In the genomic region with DNA sequence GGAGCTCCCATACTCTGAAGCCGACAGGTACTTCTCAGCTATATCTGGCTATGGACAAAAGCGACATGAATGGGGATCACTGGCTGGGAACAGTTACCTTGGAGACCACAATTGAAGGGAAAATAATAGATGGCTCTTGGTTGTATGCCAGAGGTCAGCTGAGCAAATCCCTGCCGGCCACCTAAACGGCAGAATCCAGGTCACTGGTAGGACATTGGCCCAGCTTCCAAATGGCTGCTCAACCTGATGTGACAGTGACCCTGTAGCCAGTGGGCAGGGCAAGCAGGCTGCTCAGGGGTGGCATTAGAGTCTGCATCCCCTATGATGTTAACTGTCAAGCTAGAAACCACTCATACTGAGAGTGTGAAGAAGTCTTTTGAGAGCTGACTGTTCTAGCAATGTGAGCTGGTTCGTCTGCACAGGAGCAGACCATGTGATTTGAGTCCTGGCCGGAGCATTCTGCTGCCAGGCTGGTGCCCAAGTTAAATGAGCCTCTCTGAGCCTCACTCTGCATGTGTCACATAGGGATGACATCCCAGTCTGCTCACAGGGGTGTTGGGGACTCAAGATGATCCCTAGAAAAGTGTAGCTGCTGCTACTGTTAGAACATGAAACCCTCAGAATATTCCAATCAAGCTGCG, we compare ENCODE assay signal across 18 cellular contexts.
A peak's percentile ranks its signal among the peaks of the same experiment; 100 is the strongest.
DNase-seq lines count a peak whose midpoint lies in the region; ATAC-seq and TF ChIP-seq lines count a peak whose summit lies in the region.
"Had no signal": no experiment of that assay in that cellular context is flagged by ENCODE, and none has a peak within 500 bp of the region (broad histone marks: within the 10 kb centered on the region; RNA-seq: fewer than 3 reads in every experiment).

No MANE protein-coding gene starts in this region.

- peaks cover 8 to 12% (median 8%) of the 10 kb centered on the region in 3 donors for H3K27me3 Mint-ChIP-seq in CD14-positive monocyte (ENCODE audit: low read depth in 3 of 3)
- H3K27me3 Mint-ChIP-seq: activated B cell treated with CpG ODN at 0.5 μM for 24 hours had no signal

- peaks cover 0 to 2% (median 0%) of the 10 kb centered on the region in 7 donors for H3K9me3 Mint-ChIP-seq in CD14-positive monocyte
- H3K9me3 Mint-ChIP-seq: activated B cell treated with CpG ODN at 0.5 μM for 24 hours; T-helper 1 cell treated with Interleukin-12 subunit alpha and Interleukin-12 subunit beta and Interleukin-4 antibody, amounts not matched to agents 30 μg/mL and 1 μg/mL, for 36 hours had no signal

- intact Hi-C loops in CD14-positive monocyte (cut with micrococcal nuclease), result no loop called here

- peak; percentile 48 for ATAC-seq in GM18867 (IDR thresholded peaks at IDR 0.05; ENCODE audit: unreplicated experiment)
- ATAC-seq: esophagus mucosa had no signal

- no peak for TF ChIP-seq CTCF in CD14-positive monocyte (IDR thresholded peaks at IDR 0.05)

- peak; percentile 5 for DNase-seq in NCI-H69 (lab: John Stamatoyannopoulos, UW)
- peak; percentile 34 for DNase-seq in kidney tubule cell (ENCODE audit: low spot score)
- DNase-seq in CD14-positive monocyte (ENCODE audit: low spot score), result no peak
- DNase-seq in SIG-M5 treated with dmso at 0.1 percent for 504 hours (lab: John Stamatoyannopoulos, UW; ENCODE audit: unreplicated experiment), result no peak
- no peak for DNase-seq in activated CD8-positive, alpha-beta memory T cell treated with anti-CD3 and anti-CD28 coated beads, Interleukin-2, amount 50 U/mL, for 4 hours
- DNase-seq: activated B cell treated with CpG ODN at 0.5 μM for 24 hours; DND-41; NCI-H1105 treated with DMSO at 0.1 percent for 48 hours; NCI-H2227 treated with DMSO at 0.1 percent for 48 hours; SHP77 treated with DMSO at 0.1 percent for 48 hours; stimulated activated CD4-positive, alpha-beta T cell treated with anti-CD3 and anti-CD28 coated beads, Interleukin-4, amount 100 ng/mL, for 4 hours; testis had no signal

- peak overlapping the region; percentile 65 for H3K27ac ChIP-seq in temporal lobe (ENCODE audit: low read depth, low read length)
- H3K27ac ChIP-seq: brain microvascular endothelial cell, KMS-11, testis had no signal

- H3K27ac Mint-ChIP-seq in CD14-positive monocyte, result peak overlapping the region in 1 of 7 donors; percentile 41
- H3K27ac Mint-ChIP-seq: activated B cell treated with CpG ODN at 0.5 μM for 24 hours; T-helper 1 cell treated with Interleukin-12 subunit alpha and Interleukin-12 subunit beta and Interleukin-4 antibody, amounts not matched to agents 30 μg/mL and 1 μg/mL, for 36 hours had no signal

- H3K4me3 Mint-ChIP-seq in CD14-positive monocyte, result no peak overlapping the region
- H3K4me3 Mint-ChIP-seq: activated B cell treated with CpG ODN at 0.5 μM for 24 hours; T-helper 1 cell treated with Interleukin-12 subunit alpha and Interleukin-12 subunit beta and Interleukin-4 antibody, amounts not matched to agents 30 μg/mL and 1 μg/mL, for 36 hours had no signal

- H3K4me1 Mint-ChIP-seq in CD14-positive monocyte, result peaks cover 12% of the 10 kb centered on the region

- H3K36me3 Mint-ChIP-seq in CD14-positive monocyte, result no peaks in the 10 kb centered on the region

Comparison
In these comparisons a context has a peak if more than half of its experiments do, and no peak if none do; other contexts are left out.
1. DNase-seq: peak in NCI-H69 (single experiment) and kidney tubule cell (single experiment); none in CD14-positive monocyte (single experiment), SIG-M5 treated with dmso at 0.1 percent for 504 hours (single experiment) and activated CD8-positive, alpha-beta memory T cell treated with anti-CD3 and anti-CD28 coated beads, Interleukin-2, amount 50 U/mL, for 4 hours (single experiment).